ENCODE assay signal across 1 cellular context in the genomic region with DNA sequence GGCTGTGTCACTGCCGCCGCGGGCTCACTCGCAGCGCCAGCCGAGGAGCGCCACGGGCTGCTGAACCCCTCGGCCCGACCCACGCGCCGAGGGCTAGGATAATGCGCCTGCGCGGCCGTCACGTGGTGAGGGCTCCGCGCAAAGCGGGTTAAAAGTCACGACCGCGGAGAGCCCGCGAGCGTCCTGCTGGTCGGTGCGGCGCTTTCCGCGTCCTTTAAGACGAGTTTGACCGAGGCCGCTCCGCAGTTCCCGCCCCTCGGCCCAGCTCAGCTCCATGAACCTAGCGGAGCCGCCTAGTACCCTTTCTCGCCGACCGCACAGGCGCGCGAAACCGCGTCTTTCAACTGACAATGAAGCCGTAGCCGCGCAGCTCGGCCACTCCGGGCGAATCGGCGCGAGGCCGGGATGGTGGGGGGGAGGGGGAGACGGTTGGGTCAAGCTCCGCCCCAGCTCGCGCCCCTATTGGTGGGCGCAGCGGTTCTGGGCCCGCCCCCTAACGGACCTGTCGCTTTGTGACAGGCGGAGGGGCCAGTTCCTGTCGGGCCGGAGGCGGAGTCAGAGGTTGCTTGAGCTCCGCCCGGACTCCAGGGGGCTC.
TF ChIP-seq lines count a peak whose summit lies in the region.

No MANE protein-coding gene starts in this region.

TF ChIP-seq in HepG2, 621 proteins besides CTCF, POLR2A, EP300 and RAD21 (continued from another document and continues in another):
- TF ChIP-seq SCMH1 (CRISPR knock-in tag; IDR thresholded peaks at IDR 0.05; ENCODE audit: borderline replicate concordance) (no peak), ZNF891 (CRISPR knock-in tag; IDR thresholded peaks at IDR 0.05) (peak; percentile 94), ZNF567 (CRISPR knock-in tag; IDR thresholded peaks at IDR 0.05; ENCODE audit: borderline replicate concordance) (peak; percentile 73; the same call in 1 of the 2 replicates), FOXA1 (IDR thresholded peaks at IDR 0.05) (no peak), FOXA1 (CRISPR knock-in tag; IDR thresholded peaks at IDR 0.05) (no peak), ZNF513 (CRISPR knock-in tag; conservative IDR thresholded peaks at IDR 0.05) (no peak), ZNF547 (CRISPR knock-in tag; IDR thresholded peaks at IDR 0.05) (peak; percentile 99; the same call in 1 of the 2 replicates), ZNF354B (CRISPR knock-in tag; IDR thresholded peaks at IDR 0.05) (peak; percentile 55; the same call in 1 of the 2 replicates), ZNF709 (CRISPR knock-in tag; IDR thresholded peaks at IDR 0.05) (peak; percentile 96), U2AF2 (IDR thresholded peaks at IDR 0.05; ENCODE audit: low read depth, low read length) (no peak), ZFP36 (IDR thresholded peaks at IDR 0.05; ENCODE audit: borderline replicate concordance, low read depth, low read length, partially characterized antibody) (no peak), GATAD2A (CRISPR knock-in tag; IDR thresholded peaks at IDR 0.05) (peak; percentile 65), NR2C2 (CRISPR knock-in tag; IDR thresholded peaks at IDR 0.05; ENCODE audit: borderline replicate concordance) (peak; percentile 93), EZH2 (conservative IDR thresholded peaks at IDR 0.05; ENCODE audit: low read depth, low read length) (no peak), ZNF883 (CRISPR knock-in tag; IDR thresholded peaks at IDR 0.05; ENCODE audit: not compliant biosample characterization) (peak; percentile 98), ZNF781 (CRISPR knock-in tag; IDR thresholded peaks at IDR 0.05; ENCODE audit: borderline replicate concordance, not compliant biosample characterization) (peak; percentile 89), ELK4 (CRISPR knock-in tag; IDR thresholded peaks at IDR 0.05; ENCODE audit: borderline replicate concordance) (no peak), MBD4 (IDR thresholded peaks at IDR 0.05; ENCODE audit: borderline replicate concordance, low read length) (no peak)
- TF ChIP-seq, protein P1, sequence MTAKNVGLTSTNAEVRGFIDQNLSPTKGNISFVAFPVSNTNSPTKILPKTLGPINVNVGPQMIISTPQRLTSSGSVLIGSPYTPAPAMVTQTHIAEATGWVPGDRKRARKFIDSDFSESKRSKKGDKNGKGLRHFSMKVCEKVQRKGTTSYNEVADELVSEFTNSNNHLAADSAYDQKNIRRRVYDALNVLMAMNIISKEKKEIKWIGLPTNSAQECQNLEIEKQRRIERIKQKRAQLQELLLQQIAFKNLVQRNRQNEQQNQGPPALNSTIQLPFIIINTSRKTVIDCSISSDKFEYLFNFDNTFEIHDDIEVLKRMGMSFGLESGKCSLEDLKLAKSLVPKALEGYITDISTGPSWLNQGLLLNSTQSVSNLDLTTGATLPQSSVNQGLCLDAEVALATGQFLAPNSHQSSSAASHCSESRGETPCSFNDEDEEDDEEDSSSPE (CRISPR knock-in tag; IDR thresholded peaks at IDR 0.05): peak; percentile 86
- TF ChIP-seq, protein P2, sequence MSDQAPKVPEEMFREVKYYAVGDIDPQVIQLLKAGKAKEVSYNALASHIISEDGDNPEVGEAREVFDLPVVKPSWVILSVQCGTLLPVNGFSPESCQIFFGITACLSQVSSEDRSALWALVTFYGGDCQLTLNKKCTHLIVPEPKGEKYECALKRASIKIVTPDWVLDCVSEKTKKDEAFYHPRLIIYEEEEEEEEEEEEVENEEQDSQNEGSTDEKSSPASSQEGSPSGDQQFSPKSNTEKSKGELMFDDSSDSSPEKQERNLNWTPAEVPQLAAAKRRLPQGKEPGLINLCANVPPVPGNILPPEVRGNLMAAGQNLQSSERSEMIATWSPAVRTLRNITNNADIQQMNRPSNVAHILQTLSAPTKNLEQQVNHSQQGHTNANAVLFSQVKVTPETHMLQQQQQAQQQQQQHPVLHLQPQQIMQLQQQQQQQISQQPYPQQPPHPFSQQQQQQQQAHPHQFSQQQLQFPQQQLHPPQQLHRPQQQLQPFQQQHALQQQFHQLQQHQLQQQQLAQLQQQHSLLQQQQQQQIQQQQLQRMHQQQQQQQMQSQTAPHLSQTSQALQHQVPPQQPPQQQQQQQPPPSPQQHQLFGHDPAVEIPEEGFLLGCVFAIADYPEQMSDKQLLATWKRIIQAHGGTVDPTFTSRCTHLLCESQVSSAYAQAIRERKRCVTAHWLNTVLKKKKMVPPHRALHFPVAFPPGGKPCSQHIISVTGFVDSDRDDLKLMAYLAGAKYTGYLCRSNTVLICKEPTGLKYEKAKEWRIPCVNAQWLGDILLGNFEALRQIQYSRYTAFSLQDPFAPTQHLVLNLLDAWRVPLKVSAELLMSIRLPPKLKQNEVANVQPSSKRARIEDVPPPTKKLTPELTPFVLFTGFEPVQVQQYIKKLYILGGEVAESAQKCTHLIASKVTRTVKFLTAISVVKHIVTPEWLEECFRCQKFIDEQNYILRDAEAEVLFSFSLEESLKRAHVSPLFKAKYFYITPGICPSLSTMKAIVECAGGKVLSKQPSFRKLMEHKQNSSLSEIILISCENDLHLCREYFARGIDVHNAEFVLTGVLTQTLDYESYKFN (CRISPR knock-in tag; conservative IDR thresholded peaks at IDR 0.05): peak; percentile 46
- TF ChIP-seq, protein P3, sequence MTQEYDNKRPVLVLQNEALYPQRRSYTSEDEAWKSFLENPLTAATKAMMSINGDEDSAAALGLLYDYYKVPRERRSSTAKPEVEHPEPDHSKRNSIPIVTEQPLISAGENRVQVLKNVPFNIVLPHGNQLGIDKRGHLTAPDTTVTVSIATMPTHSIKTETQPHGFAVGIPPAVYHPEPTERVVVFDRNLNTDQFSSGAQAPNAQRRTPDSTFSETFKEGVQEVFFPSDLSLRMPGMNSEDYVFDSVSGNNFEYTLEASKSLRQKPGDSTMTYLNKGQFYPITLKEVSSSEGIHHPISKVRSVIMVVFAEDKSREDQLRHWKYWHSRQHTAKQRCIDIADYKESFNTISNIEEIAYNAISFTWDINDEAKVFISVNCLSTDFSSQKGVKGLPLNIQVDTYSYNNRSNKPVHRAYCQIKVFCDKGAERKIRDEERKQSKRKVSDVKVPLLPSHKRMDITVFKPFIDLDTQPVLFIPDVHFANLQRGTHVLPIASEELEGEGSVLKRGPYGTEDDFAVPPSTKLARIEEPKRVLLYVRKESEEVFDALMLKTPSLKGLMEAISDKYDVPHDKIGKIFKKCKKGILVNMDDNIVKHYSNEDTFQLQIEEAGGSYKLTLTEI (CRISPR knock-in tag; conservative IDR thresholded peaks at IDR 0.05): no peak
- TF ChIP-seq, protein P4, sequence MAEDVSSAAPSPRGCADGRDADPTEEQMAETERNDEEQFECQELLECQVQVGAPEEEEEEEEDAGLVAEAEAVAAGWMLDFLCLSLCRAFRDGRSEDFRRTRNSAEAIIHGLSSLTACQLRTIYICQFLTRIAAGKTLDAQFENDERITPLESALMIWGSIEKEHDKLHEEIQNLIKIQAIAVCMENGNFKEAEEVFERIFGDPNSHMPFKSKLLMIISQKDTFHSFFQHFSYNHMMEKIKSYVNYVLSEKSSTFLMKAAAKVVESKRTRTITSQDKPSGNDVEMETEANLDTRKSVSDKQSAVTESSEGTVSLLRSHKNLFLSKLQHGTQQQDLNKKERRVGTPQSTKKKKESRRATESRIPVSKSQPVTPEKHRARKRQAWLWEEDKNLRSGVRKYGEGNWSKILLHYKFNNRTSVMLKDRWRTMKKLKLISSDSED (CRISPR knock-in tag; IDR thresholded peaks at IDR 0.05): no peak
- TF ChIP-seq, protein P5, sequence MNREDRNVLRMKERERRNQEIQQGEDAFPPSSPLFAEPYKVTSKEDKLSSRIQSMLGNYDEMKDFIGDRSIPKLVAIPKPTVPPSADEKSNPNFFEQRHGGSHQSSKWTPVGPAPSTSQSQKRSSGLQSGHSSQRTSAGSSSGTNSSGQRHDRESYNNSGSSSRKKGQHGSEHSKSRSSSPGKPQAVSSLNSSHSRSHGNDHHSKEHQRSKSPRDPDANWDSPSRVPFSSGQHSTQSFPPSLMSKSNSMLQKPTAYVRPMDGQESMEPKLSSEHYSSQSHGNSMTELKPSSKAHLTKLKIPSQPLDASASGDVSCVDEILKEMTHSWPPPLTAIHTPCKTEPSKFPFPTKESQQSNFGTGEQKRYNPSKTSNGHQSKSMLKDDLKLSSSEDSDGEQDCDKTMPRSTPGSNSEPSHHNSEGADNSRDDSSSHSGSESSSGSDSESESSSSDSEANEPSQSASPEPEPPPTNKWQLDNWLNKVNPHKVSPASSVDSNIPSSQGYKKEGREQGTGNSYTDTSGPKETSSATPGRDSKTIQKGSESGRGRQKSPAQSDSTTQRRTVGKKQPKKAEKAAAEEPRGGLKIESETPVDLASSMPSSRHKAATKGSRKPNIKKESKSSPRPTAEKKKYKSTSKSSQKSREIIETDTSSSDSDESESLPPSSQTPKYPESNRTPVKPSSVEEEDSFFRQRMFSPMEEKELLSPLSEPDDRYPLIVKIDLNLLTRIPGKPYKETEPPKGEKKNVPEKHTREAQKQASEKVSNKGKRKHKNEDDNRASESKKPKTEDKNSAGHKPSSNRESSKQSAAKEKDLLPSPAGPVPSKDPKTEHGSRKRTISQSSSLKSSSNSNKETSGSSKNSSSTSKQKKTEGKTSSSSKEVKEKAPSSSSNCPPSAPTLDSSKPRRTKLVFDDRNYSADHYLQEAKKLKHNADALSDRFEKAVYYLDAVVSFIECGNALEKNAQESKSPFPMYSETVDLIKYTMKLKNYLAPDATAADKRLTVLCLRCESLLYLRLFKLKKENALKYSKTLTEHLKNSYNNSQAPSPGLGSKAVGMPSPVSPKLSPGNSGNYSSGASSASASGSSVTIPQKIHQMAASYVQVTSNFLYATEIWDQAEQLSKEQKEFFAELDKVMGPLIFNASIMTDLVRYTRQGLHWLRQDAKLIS (CRISPR knock-in tag; IDR thresholded peaks at IDR 0.05): no peak
- TF ChIP-seq, protein P6, sequence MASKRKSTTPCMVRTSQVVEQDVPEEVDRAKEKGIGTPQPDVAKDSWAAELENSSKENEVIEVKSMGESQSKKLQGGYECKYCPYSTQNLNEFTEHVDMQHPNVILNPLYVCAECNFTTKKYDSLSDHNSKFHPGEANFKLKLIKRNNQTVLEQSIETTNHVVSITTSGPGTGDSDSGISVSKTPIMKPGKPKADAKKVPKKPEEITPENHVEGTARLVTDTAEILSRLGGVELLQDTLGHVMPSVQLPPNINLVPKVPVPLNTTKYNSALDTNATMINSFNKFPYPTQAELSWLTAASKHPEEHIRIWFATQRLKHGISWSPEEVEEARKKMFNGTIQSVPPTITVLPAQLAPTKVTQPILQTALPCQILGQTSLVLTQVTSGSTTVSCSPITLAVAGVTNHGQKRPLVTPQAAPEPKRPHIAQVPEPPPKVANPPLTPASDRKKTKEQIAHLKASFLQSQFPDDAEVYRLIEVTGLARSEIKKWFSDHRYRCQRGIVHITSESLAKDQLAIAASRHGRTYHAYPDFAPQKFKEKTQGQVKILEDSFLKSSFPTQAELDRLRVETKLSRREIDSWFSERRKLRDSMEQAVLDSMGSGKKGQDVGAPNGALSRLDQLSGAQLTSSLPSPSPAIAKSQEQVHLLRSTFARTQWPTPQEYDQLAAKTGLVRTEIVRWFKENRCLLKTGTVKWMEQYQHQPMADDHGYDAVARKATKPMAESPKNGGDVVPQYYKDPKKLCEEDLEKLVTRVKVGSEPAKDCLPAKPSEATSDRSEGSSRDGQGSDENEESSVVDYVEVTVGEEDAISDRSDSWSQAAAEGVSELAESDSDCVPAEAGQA (IDR thresholded peaks at IDR 0.05; ENCODE audit: low read depth): no peak
- TF ChIP-seq, protein P6 (CRISPR knock-in tag; IDR thresholded peaks at IDR 0.05; ENCODE audit: borderline replicate concordance): peak; percentile 68; the same call in 1 of the 2 replicates
- TF ChIP-seq, protein P7, sequence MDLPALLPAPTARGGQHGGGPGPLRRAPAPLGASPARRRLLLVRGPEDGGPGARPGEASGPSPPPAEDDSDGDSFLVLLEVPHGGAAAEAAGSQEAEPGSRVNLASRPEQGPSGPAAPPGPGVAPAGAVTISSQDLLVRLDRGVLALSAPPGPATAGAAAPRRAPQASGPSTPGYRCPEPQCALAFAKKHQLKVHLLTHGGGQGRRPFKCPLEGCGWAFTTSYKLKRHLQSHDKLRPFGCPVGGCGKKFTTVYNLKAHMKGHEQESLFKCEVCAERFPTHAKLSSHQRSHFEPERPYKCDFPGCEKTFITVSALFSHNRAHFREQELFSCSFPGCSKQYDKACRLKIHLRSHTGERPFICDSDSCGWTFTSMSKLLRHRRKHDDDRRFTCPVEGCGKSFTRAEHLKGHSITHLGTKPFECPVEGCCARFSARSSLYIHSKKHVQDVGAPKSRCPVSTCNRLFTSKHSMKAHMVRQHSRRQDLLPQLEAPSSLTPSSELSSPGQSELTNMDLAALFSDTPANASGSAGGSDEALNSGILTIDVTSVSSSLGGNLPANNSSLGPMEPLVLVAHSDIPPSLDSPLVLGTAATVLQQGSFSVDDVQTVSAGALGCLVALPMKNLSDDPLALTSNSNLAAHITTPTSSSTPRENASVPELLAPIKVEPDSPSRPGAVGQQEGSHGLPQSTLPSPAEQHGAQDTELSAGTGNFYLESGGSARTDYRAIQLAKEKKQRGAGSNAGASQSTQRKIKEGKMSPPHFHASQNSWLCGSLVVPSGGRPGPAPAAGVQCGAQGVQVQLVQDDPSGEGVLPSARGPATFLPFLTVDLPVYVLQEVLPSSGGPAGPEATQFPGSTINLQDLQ (CRISPR knock-in tag; IDR thresholded peaks at IDR 0.05): peak; percentile 82; the same call in 1 of the 2 replicates
